10 cellular contexts compared by ENCODE assay signal in genomic region chr4:70925899-70926635, GRCh38. TPM values are rescaled to one million over a fixed set of nuclear protein-coding genes. Genes with fewer than 3 reads are reported as not detected.
A peak's percentile ranks its signal among the peaks of the same experiment; 100 is the strongest.
DNase-seq lines count a peak whose midpoint lies in the region; ATAC-seq and TF ChIP-seq lines count a peak whose summit lies in the region.
"Had no signal": no experiment of that assay in that cellular context is flagged by ENCODE, and none has a peak within 500 bp of the region (broad histone marks: within the 10 kb centered on the region; RNA-seq: fewer than 3 reads in every experiment).

No MANE protein-coding gene starts in this region.

- no peaks in the 10 kb centered on the region for H3K27me3 ChIP-seq in ovary
- H3K27me3 ChIP-seq: Peyer's patch had no signal

- WGBS in ovary, 3 donors = 79 to 88% (median 80%) methylated on average over 6 of the region's 6 CpGs

- POLR2A ChIA-PET in activated CD4-positive, alpha-beta T cell treated with anti-CD3 and anti-CD28 coated beads for 36 hours (lab: Charles Lee) = interaction anchor here (0.6 kb wide), 1 partner anchor 10 kb away, joined by 3 read pairs; no protein-coding TSS in a partner anchor
- POLR2A ChIA-PET in HEK293 (lab: Yijun Ruan, JAX) = interaction anchor here (0.6 kb wide), 1 partner anchor 85 kb away, joined by 3 read pairs; no protein-coding TSS in a partner anchor

- DNase-seq in activated CD4-positive, alpha-beta T cell treated with anti-CD3 and anti-CD28 coated beads for 36 hours = no peak
- DNase-seq in activated CD4-positive, alpha-beta T cell treated with anti-CD3 and anti-CD28 coated beads, Interleukin-2, amount 50 U/mL, for 1 hour = no peak
- DNase-seq in ovary (no peak), SW 1271 (lab: John Stamatoyannopoulos, UW) (no peak), posterior cingulate gyrus (no peak)
- DNase-seq: 8988T had no signal

- H3K4me1 ChIP-seq in HEK293 (ENCODE audit: control insufficient read depth, insufficient read depth, low read length) (peaks cover 7% of the 10 kb centered on the region; the same call in 1 of the 2 replicates), ovary (ENCODE audit: insufficient read depth) (peaks cover 1% of the 10 kb centered on the region)
- H3K4me1 ChIP-seq: Peyer's patch had no signal

- no peaks in the 10 kb centered on the region for H3K27me3 Mint-ChIP-seq in activated CD4-positive, alpha-beta T cell treated with anti-CD3 and anti-CD28 coated beads for 36 hours
- H3K27me3 Mint-ChIP-seq in nephron (ENCODE audit: low read depth) = no peaks in the 10 kb centered on the region

- no peaks in the 10 kb centered on the region; a peak in 1 of 3 replicates for H3K36me3 ChIP-seq in HEK293 (ENCODE audit: control insufficient read depth in 2 of 2, insufficient read depth in 1 of 2, low read length in 2 of 2)
- no peaks in the 10 kb centered on the region for H3K36me3 ChIP-seq in ovary
- H3K36me3 ChIP-seq: Peyer's patch had no signal

- no peak for TF ChIP-seq POLR2A in ovary (IDR thresholded peaks at IDR 0.05)

- H3K9me3 ChIP-seq in HEK293 (ENCODE audit: control insufficient read depth, insufficient read depth, low read depth, low read length) (no peaks in the 10 kb centered on the region), ovary (no peaks in the 10 kb centered on the region)
- H3K9me3 ChIP-seq: Peyer's patch had no signal

- no peak overlapping the region for H3K4me3 ChIP-seq in HEK293 (ENCODE audit: low read depth, low read length)
- H3K4me3 ChIP-seq in ovary = no peak overlapping the region
- H3K4me3 ChIP-seq: Peyer's patch had no signal

- intact Hi-C loops in activated CD4-positive, alpha-beta T cell treated with anti-CD3 and anti-CD28 coated beads for 36 hours (cut with DNase I, micrococcal nuclease) = loop anchor here in 1 of 2 experiments (2.0 kb wide), 2 partner anchors 23 to 87 kb away; partner anchors contain the start of genes GRSF1 and MOB1B
- intact Hi-C loops in ovary (cut with DNase I) (loop anchor here in 1 of 4 donors (5.0 kb wide), 1 partner anchor 34 kb away; no protein-coding TSS in a partner anchor), posterior cingulate gyrus (cut with DNase I) (no loop called here)

- CTCF ChIA-PET in activated CD4-positive, alpha-beta T cell treated with anti-CD3 and anti-CD28 coated beads for 36 hours (lab: Charles Lee) = interaction anchor here (0.6 to 0.8 kb wide), 3 partner anchors 13 to 191 kb away, joined by 3 to 5 read pairs (median 3); no protein-coding TSS in a partner anchor
- CTCF ChIA-PET in HEK293 (lab: Yijun Ruan, JAX) = interaction anchor here (0.7 kb wide), 1 partner anchor 78 kb away, joined by 4 read pairs; no protein-coding TSS in a partner anchor

- H3K4me3 Mint-ChIP-seq in activated CD4-positive, alpha-beta T cell treated with anti-CD3 and anti-CD28 coated beads for 36 hours = no peak overlapping the region
- no peak overlapping the region for H3K4me3 Mint-ChIP-seq in nephron

- peaks cover 42% of the 10 kb centered on the region for H3K4me1 Mint-ChIP-seq in activated CD4-positive, alpha-beta T cell treated with anti-CD3 and anti-CD28 coated beads for 36 hours
- H3K4me1 Mint-ChIP-seq in nephron = peaks cover 53% of the 10 kb centered on the region

- no peak overlapping the region for H3K27ac ChIP-seq in HEK293 (ENCODE audit: extremely low read depth, low read depth, low read length)
- H3K27ac ChIP-seq in ovary = no peak overlapping the region
- H3K27ac ChIP-seq: Peyer's patch had no signal

- H3K27ac Mint-ChIP-seq in activated CD4-positive, alpha-beta T cell treated with anti-CD3 and anti-CD28 coated beads for 36 hours = peak overlapping the region; percentile 56
- H3K27ac Mint-ChIP-seq in nephron = peak overlapping the region; percentile 8 to 78 (median 29)

- no peaks in the 10 kb centered on the region for H3K36me3 Mint-ChIP-seq in activated CD4-positive, alpha-beta T cell treated with anti-CD3 and anti-CD28 coated beads for 36 hours (ENCODE audit: low read depth)
- peaks cover 23% of the 10 kb centered on the region for H3K36me3 Mint-ChIP-seq in nephron (ENCODE audit: low read depth)

- TF ChIP-seq EP300 in ovary (IDR thresholded peaks at IDR 0.05) = no peak

- H3K9me3 Mint-ChIP-seq in activated CD4-positive, alpha-beta T cell treated with anti-CD3 and anti-CD28 coated beads for 36 hours (ENCODE audit: low read depth) = no peaks in the 10 kb centered on the region
- peaks cover 7% of the 10 kb centered on the region for H3K9me3 Mint-ChIP-seq in nephron

- peak; percentile 79 for ATAC-seq in activated CD4-positive, alpha-beta T cell treated with anti-CD3 and anti-CD28 coated beads for 36 hours
- peak; percentile 79 for ATAC-seq in HG03575 (IDR thresholded peaks at IDR 0.05; ENCODE audit: extremely low read depth, insufficient number of reproducible peaks, low FRiP score, unreplicated experiment)

- TF ChIP-seq CTCF in HEK293 (tag by site-specific recombination; IDR thresholded peaks at IDR 0.05) (no peak), nephron (IDR thresholded peaks at IDR 0.05; ENCODE audit: unreplicated experiment in 3 of 3) (no peak), ovary (IDR thresholded peaks at IDR 0.05) (no peak)

TF ChIP-seq in HEK293, 187 proteins besides CTCF, POLR2A, EP300 and RAD21:
- peak; percentile 66 for TF ChIP-seq PRDM6 (tag by site-specific recombination; IDR thresholded peaks at IDR 0.05)
- TF ChIP-seq ZBTB8A (tag by site-specific recombination; IDR thresholded peaks at IDR 0.05) = no peak
TF ChIP-seq in HEK293: peak in this region for 1.

RNA-seq across cellular contexts. Expression of gene MOB1B, which starts 23.9 kb away (rescaled TPM):
- total RNA-seq in activated CD4-positive, alpha-beta T cell treated with anti-CD3 and anti-CD28 coated beads for 36 hours = 10 to 100 TPM; 18.5 to 21.9 TPM
- total RNA-seq in ovary = 10 to 100 TPM; 13.9 to 25.7 (median 21.9) TPM
- polyA plus RNA-seq in ovary = 10 to 100 TPM in 1 of 2 donors, 1 to 10 TPM in 1; 6.4 to 10.5 TPM
